1 cellular context compared by ENCODE assay signal in genomic region chr6:27772261-27773001, GRCh38.
TF ChIP-seq lines count a peak whose summit lies in the region.

No MANE protein-coding gene starts in this region.

TF ChIP-seq in HepG2, 621 proteins besides CTCF, POLR2A, EP300 and RAD21 (continued from another document and continues in another):
- TF ChIP-seq ZNF337 (CRISPR knock-in tag; IDR thresholded peaks at IDR 0.05; ENCODE audit: borderline replicate concordance, low read depth) (no peak), ZBTB25 (CRISPR knock-in tag; IDR thresholded peaks at IDR 0.05) (peak; percentile 70), ZNF484 (CRISPR knock-in tag; IDR thresholded peaks at IDR 0.05; ENCODE audit: borderline replicate concordance, low read depth) (no peak), HDAC1 (CRISPR knock-in tag; IDR thresholded peaks at IDR 0.05) (peak; percentile 80), KDM1A (CRISPR knock-in tag; IDR thresholded peaks at IDR 0.05) (no peak; the same call in 1 of the 2 replicates), ZSCAN25 (CRISPR knock-in tag; IDR thresholded peaks at IDR 0.05) (peak; percentile 64), REL (CRISPR knock-in tag; conservative IDR thresholded peaks at IDR 0.05) (0 out of 2 replicates have a peak, but pooled peaks have one; percentile 51), ZBTB43 (CRISPR knock-in tag; conservative IDR thresholded peaks at IDR 0.05) (no peak; the same call in 1 of the 2 replicates), ATF6 (CRISPR knock-in tag; conservative IDR thresholded peaks at IDR 0.05) (0 out of 2 replicates have a peak, but pooled peaks have one; percentile 33), MED8 (CRISPR knock-in tag; IDR thresholded peaks at IDR 0.05; ENCODE audit: insufficient replicate concordance) (peak; percentile 61), RAD51 (IDR thresholded peaks at IDR 0.05; ENCODE audit: borderline replicate concordance) (no peak), SIX4 (CRISPR knock-in tag; IDR thresholded peaks at IDR 0.05) (peak; percentile 55; the same call in 1 of the 2 replicates), TEAD3 (CRISPR knock-in tag; optimal IDR thresholded peaks at IDR 0.05; ENCODE audit: borderline replicate concordance) (peak; percentile 77), ZNF703 (CRISPR knock-in tag; IDR thresholded peaks at IDR 0.05; ENCODE audit: borderline replicate concordance) (no peak), ZNF691 (CRISPR knock-in tag; IDR thresholded peaks at IDR 0.05; ENCODE audit: borderline replicate concordance, low read depth) (peak; percentile 80; the same call in 1 of the 2 replicates), DRAP1 (CRISPR knock-in tag; IDR thresholded peaks at IDR 0.05) (peak; percentile 57; the same call in 1 of the 2 replicates), FOXA1 (IDR thresholded peaks at IDR 0.05) (no peak), FOXA1 (CRISPR knock-in tag; IDR thresholded peaks at IDR 0.05) (peak; percentile 60), POGZ (CRISPR knock-in tag; IDR thresholded peaks at IDR 0.05) (peak; percentile 85), TFE3 (CRISPR knock-in tag; IDR thresholded peaks at IDR 0.05) (peak; percentile 42; the same call in 1 of the 2 replicates), EHMT2 (IDR thresholded peaks at IDR 0.05; ENCODE audit: borderline replicate concordance, low read depth, low read length) (no peak; the same call in 1 of the 2 replicates), TFDP1 (CRISPR knock-in tag; IDR thresholded peaks at IDR 0.05; ENCODE audit: borderline replicate concordance) (peak; percentile 85; the same call in 1 of the 2 replicates), SRSF9 (IDR thresholded peaks at IDR 0.05; ENCODE audit: borderline replicate concordance, insufficient read depth, low read depth, low read length, poor library complexity, severe bottlenecking) (no peak), PHF20 (CRISPR knock-in tag; IDR thresholded peaks at IDR 0.05) (peak; percentile 78), ZNF331 (CRISPR knock-in tag; IDR thresholded peaks at IDR 0.05) (peak; percentile 89), ZBTB33 (CRISPR knock-in tag; IDR thresholded peaks at IDR 0.05) (peak; percentile 86), MEF2D (CRISPR knock-in tag; IDR thresholded peaks at IDR 0.05) (peak; percentile 28; the same call in 1 of the 2 replicates), ZBTB1 (CRISPR knock-in tag; IDR thresholded peaks at IDR 0.05; ENCODE audit: borderline replicate concordance) (no peak), ZNF761 (CRISPR knock-in tag; conservative IDR thresholded peaks at IDR 0.05) (peak; percentile 84; the same call in 1 of the 2 replicates), CAMTA2 (CRISPR knock-in tag; IDR thresholded peaks at IDR 0.05; ENCODE audit: borderline replicate concordance) (no peak), ZBTB26 (CRISPR knock-in tag; IDR thresholded peaks at IDR 0.05; ENCODE audit: borderline replicate concordance) (0 out of 2 replicates have a peak, but pooled peaks have one; percentile 35), ZNF710 (CRISPR knock-in tag; IDR thresholded peaks at IDR 0.05; ENCODE audit: borderline replicate concordance) (peak; percentile 71; the same call in 1 of the 2 replicates), HNF4A (CRISPR knock-in tag; IDR thresholded peaks at IDR 0.05) (peak; percentile 38; the same call in 1 of the 2 replicates), THRA (CRISPR knock-in tag; IDR thresholded peaks at IDR 0.05; ENCODE audit: borderline replicate concordance) (peak; percentile 81), ZMYM2 (CRISPR knock-in tag; IDR thresholded peaks at IDR 0.05) (0 out of 2 replicates have a peak, but pooled peaks have one; percentile 66), PHF21A (CRISPR knock-in tag; IDR thresholded peaks at IDR 0.05) (peak; percentile 84), SOX6 (IDR thresholded peaks at IDR 0.05) (no peak), SOX6 (CRISPR knock-in tag; IDR thresholded peaks at IDR 0.05) (peak; percentile 83), KAT7 (CRISPR knock-in tag; IDR thresholded peaks at IDR 0.05; ENCODE audit: borderline replicate concordance) (peak; percentile 81; the same call in 1 of the 2 replicates), LCORL (IDR thresholded peaks at IDR 0.05) (no peak), LCORL (CRISPR knock-in tag; IDR thresholded peaks at IDR 0.05) (peak; percentile 74; the same call in 1 of the 2 replicates), ATAD3A (CRISPR knock-in tag; IDR thresholded peaks at IDR 0.05) (no peak), CHD2 (IDR thresholded peaks at IDR 0.05; ENCODE audit: low read depth, low read length) (no peak), NAIF1 (CRISPR knock-in tag; IDR thresholded peaks at IDR 0.05; ENCODE audit: borderline replicate concordance) (no peak), HIVEP1 (CRISPR knock-in tag; IDR thresholded peaks at IDR 0.05) (peak; percentile 90), ZNF33A (CRISPR knock-in tag; IDR thresholded peaks at IDR 0.05; ENCODE audit: borderline replicate concordance) (no peak; the same call in 1 of the 2 replicates), HNRNPLL (IDR thresholded peaks at IDR 0.05; ENCODE audit: low read depth, low read length, poor library complexity, severe bottlenecking) (peak; percentile 64), ZNF713 (CRISPR knock-in tag; IDR thresholded peaks at IDR 0.05) (no peak), HOXA3 (CRISPR knock-in tag; IDR thresholded peaks at IDR 0.05) (peak; percentile 91), ZNF652 (CRISPR knock-in tag; IDR thresholded peaks at IDR 0.05; ENCODE audit: borderline replicate concordance, low read depth) (peak; percentile 28; the same call in 1 of the 2 replicates), ZNF24 (IDR thresholded peaks at IDR 0.05) (peak; percentile 68; the same call in 1 of the 2 replicates), IRF2 (CRISPR knock-in tag; IDR thresholded peaks at IDR 0.05) (peak; percentile 81)
